In genomic region chr10:7389346-7389745, GRCh38 we compare ENCODE assay signal across 17 cellular contexts. TPM values are rescaled to one million over a fixed set of nuclear protein-coding genes. Genes with fewer than 3 reads are reported as not detected.
DNase-seq lines count a peak whose midpoint lies in the region; ATAC-seq and TF ChIP-seq lines count a peak whose summit lies in the region.
"Had no signal": no experiment of that assay in that cellular context is flagged by ENCODE, and none has a peak within 500 bp of the region (broad histone marks: within the 10 kb centered on the region; RNA-seq: fewer than 3 reads in every experiment).

No MANE protein-coding gene starts in this region.

- in situ Hi-C loops in KBM-7 (cut with MboI; ENCODE audit: low pct_unique_long_range_greater_than_20kb, low sequenced_read_pairs) = no loop called here

- peak in 4 of 8 donors; percentile 55 to 67 (median 56) for ATAC-seq in heart right ventricle
- no peak for ATAC-seq in stimulated activated memory B cell treated with anti-CD40 and anti-IgM and Interleukin-4, amounts not matched to agents 10 μg/mL and 1 μg/mL and 100 μg/mL, for 72 hours

- H3K36me3 ChIP-seq in heart right ventricle (no peaks in the 10 kb centered on the region), right atrium auricular region (no peaks in the 10 kb centered on the region)
- H3K36me3 ChIP-seq: Peyer's patch, tibial nerve had no signal

- peaks cover 17% of the 10 kb centered on the region for H3K36me3 Mint-ChIP-seq in activated T-helper 1 cell treated with anti-CD3 and anti-CD28 coated beads, Interleukin-12 subunit alpha, Interleukin-12 subunit beta, Interleukin-2, Interleukin-4 antibody, amounts not matched to agents 30 ng/mL and 10 ng/mL and 1 ng/mL, durations not matched to agents 14 hours and 24 hours and 36 hours (ENCODE audit: low read depth)
- peaks cover 18% of the 10 kb centered on the region for H3K36me3 Mint-ChIP-seq in stimulated activated memory B cell treated with anti-CD40 and anti-IgM and Interleukin-4, amounts not matched to agents 10 μg/mL and 1 μg/mL and 100 μg/mL, for 72 hours

- peak overlapping the region; percentile 13 for H3K27ac Mint-ChIP-seq in activated T-helper 1 cell treated with anti-CD3 and anti-CD28 coated beads, Interleukin-12 subunit alpha, Interleukin-12 subunit beta, Interleukin-2, Interleukin-4 antibody, amounts not matched to agents 30 ng/mL and 10 ng/mL and 1 ng/mL, durations not matched to agents 14 hours and 24 hours and 36 hours
- peak overlapping the region; percentile 43 for H3K27ac Mint-ChIP-seq in stimulated activated memory B cell treated with anti-CD40 and anti-IgM and Interleukin-4, amounts not matched to agents 10 μg/mL and 1 μg/mL and 100 μg/mL, for 72 hours
- H3K27ac Mint-ChIP-seq: H9 had no signal

- H3K27ac ChIP-seq in heart right ventricle (peak overlapping the region in 7 of 10 donors; percentile 3 to 62 (median 50)), right atrium auricular region (no peak overlapping the region)
- H3K27ac ChIP-seq: hepatocyte, tibial nerve had no signal

- no peaks in the 10 kb centered on the region for H3K27me3 ChIP-seq in heart right ventricle
- H3K27me3 ChIP-seq in right atrium auricular region = no peaks in the 10 kb centered on the region
- H3K27me3 ChIP-seq: hepatocyte, Peyer's patch, tibial nerve had no signal

- TF ChIP-seq CTCF in heart right ventricle (IDR thresholded peaks at IDR 0.05) (no peak), right atrium auricular region (IDR thresholded peaks at IDR 0.05) (no peak)

- intact Hi-C loops in heart right ventricle (cut with DNase I) = loop anchor here in 1 of 10 donors (5.0 kb wide), 1 partner anchor 1927 kb away; no protein-coding TSS in a partner anchor
- intact Hi-C loops in activated T-helper 1 cell treated with anti-CD3 and anti-CD28 coated beads, Interleukin-12 subunit alpha, Interleukin-12 subunit beta, Interleukin-2, Interleukin-4 antibody, amounts not matched to agents 30 ng/mL and 10 ng/mL and 1 ng/mL, durations not matched to agents 14 hours and 24 hours and 36 hours (cut with micrococcal nuclease) = loop anchor here (2.0 kb wide), 1 partner anchor 19 kb away; no protein-coding TSS in a partner anchor

- H3K27me3 Mint-ChIP-seq in activated T-helper 1 cell treated with anti-CD3 and anti-CD28 coated beads, Interleukin-12 subunit alpha, Interleukin-12 subunit beta, Interleukin-2, Interleukin-4 antibody, amounts not matched to agents 30 ng/mL and 10 ng/mL and 1 ng/mL, durations not matched to agents 14 hours and 24 hours and 36 hours (ENCODE audit: insufficient read depth) = no peaks in the 10 kb centered on the region
- H3K27me3 Mint-ChIP-seq in stimulated activated memory B cell treated with anti-CD40 and anti-IgM and Interleukin-4, amounts not matched to agents 10 μg/mL and 1 μg/mL and 100 μg/mL, for 72 hours = no peaks in the 10 kb centered on the region

- H3K9me3 Mint-ChIP-seq in activated T-helper 1 cell treated with anti-CD3 and anti-CD28 coated beads, Interleukin-12 subunit alpha, Interleukin-12 subunit beta, Interleukin-2, Interleukin-4 antibody, amounts not matched to agents 30 ng/mL and 10 ng/mL and 1 ng/mL, durations not matched to agents 14 hours and 24 hours and 36 hours = no peaks in the 10 kb centered on the region
- no peaks in the 10 kb centered on the region for H3K9me3 Mint-ChIP-seq in stimulated activated memory B cell treated with anti-CD40 and anti-IgM and Interleukin-4, amounts not matched to agents 10 μg/mL and 1 μg/mL and 100 μg/mL, for 72 hours
- H3K9me3 Mint-ChIP-seq: H9 had no signal

- WGBS in heart right ventricle, 2 donors = 64 to 70% methylated on average over 2 of the region's 2 CpGs

- H3K9me3 ChIP-seq in heart right ventricle (no peaks in the 10 kb centered on the region), right atrium auricular region (no peaks in the 10 kb centered on the region)
- H3K9me3 ChIP-seq: Peyer's patch, SK-N-SH, tibial nerve had no signal

- DNase-seq in heart right ventricle (no peak), right atrium auricular region (ENCODE audit: low spot score) (no peak), KBM-7 (peak; percentile 27), NCI-H226 (no peak)
- no peak for DNase-seq in activated T-helper 1 cell treated with anti-CD3 and anti-CD28 coated beads, Interleukin-12 subunit alpha, Interleukin-12 subunit beta, Interleukin-2, Interleukin-4 antibody, amounts not matched to agents 30 ng/mL and 10 ng/mL and 1 ng/mL, durations not matched to agents 14 hours and 24 hours and 36 hours (ENCODE audit: low spot score)
- DNase-seq in activated CD4-positive, CD25-positive, alpha-beta regulatory T cell treated with anti-CD3 and anti-CD28 coated beads, Interleukin-2, amount 50 U/mL, for 72 hours = no peak
- DNase-seq: amygdala, DMS 273 treated with DMSO at 0.1 percent for 48 hours, H9, IMR-90, NCI-H1105, NCI-H526, SK-N-SH had no signal

- H3K4me1 ChIP-seq in heart right ventricle (peaks cover 0 to 48% (median 25%) of the 10 kb centered on the region in 9 donors), right atrium auricular region (peaks cover 0 to 26% of the 10 kb centered on the region in 2 donors)
- H3K4me1 ChIP-seq: Peyer's patch had no signal

- H3K4me3 Mint-ChIP-seq in activated T-helper 1 cell treated with anti-CD3 and anti-CD28 coated beads, Interleukin-12 subunit alpha, Interleukin-12 subunit beta, Interleukin-2, Interleukin-4 antibody, amounts not matched to agents 30 ng/mL and 10 ng/mL and 1 ng/mL, durations not matched to agents 14 hours and 24 hours and 36 hours = peak overlapping the region; percentile 5
- no peak overlapping the region for H3K4me3 Mint-ChIP-seq in stimulated activated memory B cell treated with anti-CD40 and anti-IgM and Interleukin-4, amounts not matched to agents 10 μg/mL and 1 μg/mL and 100 μg/mL, for 72 hours
- H3K4me3 Mint-ChIP-seq: H9 had no signal

- H3K4me1 Mint-ChIP-seq in activated T-helper 1 cell treated with anti-CD3 and anti-CD28 coated beads, Interleukin-12 subunit alpha, Interleukin-12 subunit beta, Interleukin-2, Interleukin-4 antibody, amounts not matched to agents 30 ng/mL and 10 ng/mL and 1 ng/mL, durations not matched to agents 14 hours and 24 hours and 36 hours (ENCODE audit: low read depth) = peaks cover 50% of the 10 kb centered on the region
- peaks cover 53% of the 10 kb centered on the region for H3K4me1 Mint-ChIP-seq in stimulated activated memory B cell treated with anti-CD40 and anti-IgM and Interleukin-4, amounts not matched to agents 10 μg/mL and 1 μg/mL and 100 μg/mL, for 72 hours

- no peak overlapping the region for H3K4me3 ChIP-seq in heart right ventricle
- H3K4me3 ChIP-seq in right atrium auricular region = no peak overlapping the region
- H3K4me3 ChIP-seq: hepatocyte, Peyer's patch, tibial nerve had no signal

RNA-seq across cellular contexts. Expression of gene SFMBT2, which starts 21.5 kb away (rescaled TPM):
- total RNA-seq in heart right ventricle (10 to 100 TPM in 6 of 10 donors, 1 to 10 TPM in 4; 7.3 to 14.2 (median 10.7) TPM), right atrium auricular region (1 to 10 TPM; 7.9 TPM)
- 1 to 10 TPM; 4.1 to 4.2 TPM for polyA plus RNA-seq in heart right ventricle
- total RNA-seq in activated T-helper 1 cell treated with anti-CD3 and anti-CD28 coated beads, Interleukin-12 subunit alpha, Interleukin-12 subunit beta, Interleukin-2, Interleukin-4 antibody, amounts not matched to agents 30 ng/mL and 10 ng/mL and 1 ng/mL, durations not matched to agents 14 hours and 24 hours and 36 hours = 38.3 and 39.1 TPM in 2 replicates

Comparison
In these comparisons a context has a peak if more than half of its experiments do, and no peak if none do; other contexts are left out.
1. H3K27ac ChIP-seq: peak in heart right ventricle (7 of 10); none in right atrium auricular region (0 of 2).